ENCODE assay signal across 15 cellular contexts in genomic region chr1:212486591-212486963, GRCh38. TPM values are rescaled to one million over a fixed set of nuclear protein-coding genes. Genes with fewer than 3 reads are reported as not detected.
A peak's percentile ranks its signal among the peaks of the same experiment; 100 is the strongest.
DNase-seq lines count a peak whose midpoint lies in the region; ATAC-seq and TF ChIP-seq lines count a peak whose summit lies in the region.
"Had no signal": no experiment of that assay in that cellular context is flagged by ENCODE, and none has a peak within 500 bp of the region (broad histone marks: within the 10 kb centered on the region; RNA-seq: fewer than 3 reads in every experiment).

No MANE protein-coding gene starts in this region.

- CTCF ChIA-PET in activated CD8-positive, alpha-beta T cell treated with anti-CD3 and anti-CD28 coated beads, Interleukin-2, amount 10 ng/mL, durations not matched to agents 7 days and 5 days (lab: Charles Lee), result no interaction called here

- no peak overlapping the region for H4K8ac ChIP-seq in mesendoderm (ENCODE audit: low read depth, low read length)

- no peaks in the 10 kb centered on the region for H3K36me3 Mint-ChIP-seq in activated CD8-positive, alpha-beta T cell treated with anti-CD3 and anti-CD28 coated beads, Interleukin-2, amount 10 ng/mL, durations not matched to agents 7 days and 5 days (ENCODE audit: low read depth)
- H3K36me3 Mint-ChIP-seq: WTC11 had no signal

- DNase-seq in ascending aorta (ENCODE audit: low spot score in 2 of 2) (no peak), mesendoderm (no peak), thoracic aorta (ENCODE audit: low spot score) (no peak), D341Med (ENCODE audit: low spot score) (no peak), middle frontal gyrus (ENCODE audit: extremely low spot score, low spot score) (no peak)
- no peak for DNase-seq in activated CD8-positive, alpha-beta T cell treated with anti-CD3 and anti-CD28 coated beads, Interleukin-2, amount 10 ng/mL, durations not matched to agents 7 days and 5 days
- DNase-seq: activated CD8-positive, alpha-beta memory T cell treated with anti-CD3 and anti-CD28 coated beads for 24 hours; stimulated activated CD4-positive, alpha-beta T cell treated with anti-CD3 and anti-CD28 coated beads, Interleukin-4, amount 100 ng/mL, for 1 hour; stimulated activated CD8-positive, alpha-beta memory T cell treated with anti-CD3 and anti-CD28 coated beads, Interleukin-4, amount 100 ng/mL, for 48 hours had no signal

- intact Hi-C loops in ascending aorta (cut with DNase I), result no loop called here

- no peak overlapping the region for H2BK120ac ChIP-seq in mesendoderm (ENCODE audit: low read depth, low read length)

- H2AK5ac ChIP-seq in mesendoderm (ENCODE audit: low read length), result peak overlapping the region; percentile 11

- TF ChIP-seq CTCF in ascending aorta (IDR thresholded peaks at IDR 0.05) (no peak), thoracic aorta (IDR thresholded peaks at IDR 0.05) (no peak)

- H2BK15ac ChIP-seq in mesendoderm (replicated peaks; ENCODE audit: low read depth), result no peak overlapping the region

- no peak overlapping the region for H3K23ac ChIP-seq in mesendoderm (ENCODE audit: low read length)

- H3K4ac ChIP-seq in mesendoderm (ENCODE audit: low read depth, low read length), result no peak overlapping the region

- no peak overlapping the region for H3K4me2 ChIP-seq in mesendoderm (ENCODE audit: low read length)

- H3K27me3 ChIP-seq in HUES48 (ENCODE audit: control insufficient read depth, insufficient read depth, low read length) (no peaks in the 10 kb centered on the region), ascending aorta (no peaks in the 10 kb centered on the region), mesendoderm (ENCODE audit: insufficient read depth, low read length, poor library complexity) (no peaks in the 10 kb centered on the region), thoracic aorta (replicated peaks; ENCODE audit: insufficient read depth) (no peaks in the 10 kb centered on the region)
- H3K27me3 ChIP-seq: gastrocnemius medialis had no signal

- H4K5ac ChIP-seq in mesendoderm (ENCODE audit: low read length), result no peak overlapping the region

- H3K4me1 ChIP-seq in HUES48 (ENCODE audit: control insufficient read depth, insufficient read depth, low read length), result no peaks in the 10 kb centered on the region
- peaks cover 8 to 27% of the 10 kb centered on the region in 2 donors for H3K4me1 ChIP-seq in ascending aorta
- no peaks in the 10 kb centered on the region for H3K4me1 ChIP-seq in mesendoderm (ENCODE audit: control insufficient read depth, low read depth, low read length)
- peaks cover 14 to 50% of the 10 kb centered on the region in 2 donors for H3K4me1 ChIP-seq in thoracic aorta (ENCODE audit: control insufficient read depth in 1 of 2, low read depth in 2 of 2)
- H3K4me1 ChIP-seq: gastrocnemius medialis had no signal

- H3K36me3 ChIP-seq in HUES48 (ENCODE audit: control insufficient read depth, insufficient read depth, low read length), result no peaks in the 10 kb centered on the region
- no peaks in the 10 kb centered on the region for H3K36me3 ChIP-seq in ascending aorta
- no peaks in the 10 kb centered on the region for H3K36me3 ChIP-seq in mesendoderm (ENCODE audit: control insufficient read depth, insufficient read depth, low read length)
- no peaks in the 10 kb centered on the region for H3K36me3 ChIP-seq in thoracic aorta
- H3K36me3 ChIP-seq: gastrocnemius medialis had no signal

- no peaks in the 10 kb centered on the region for H3K9me3 Mint-ChIP-seq in activated CD8-positive, alpha-beta T cell treated with anti-CD3 and anti-CD28 coated beads, Interleukin-2, amount 10 ng/mL, durations not matched to agents 7 days and 5 days (ENCODE audit: insufficient read depth)
- H3K9me3 Mint-ChIP-seq: activated T-helper 17 cell treated with anti-CD3 and anti-CD28 coated beads, Interleukin-2, amount 50 U/mL, for 72 hours; T-helper 1 cell treated with Interleukin-12 subunit alpha and Interleukin-12 subunit beta and Interleukin-4 antibody, amounts not matched to agents 30 μg/mL and 1 μg/mL, for 36 hours; WTC11 had no signal

- H3K4me3 Mint-ChIP-seq in activated CD8-positive, alpha-beta T cell treated with anti-CD3 and anti-CD28 coated beads, Interleukin-2, amount 10 ng/mL, durations not matched to agents 7 days and 5 days, result no peak overlapping the region
- H3K4me3 Mint-ChIP-seq: activated T-helper 17 cell treated with anti-CD3 and anti-CD28 coated beads, Interleukin-2, amount 50 U/mL, for 72 hours; T-helper 1 cell treated with Interleukin-12 subunit alpha and Interleukin-12 subunit beta and Interleukin-4 antibody, amounts not matched to agents 30 μg/mL and 1 μg/mL, for 36 hours; WTC11 had no signal

- H3K79me2 ChIP-seq in mesendoderm (ENCODE audit: control insufficient read depth, insufficient read depth, low read length), result no peaks in the 10 kb centered on the region

- H3K9ac ChIP-seq in HUES48 (ENCODE audit: low read depth, low read length), result no peak overlapping the region
- no peak overlapping the region for H3K9ac ChIP-seq in mesendoderm (ENCODE audit: low read length)

- no peak overlapping the region for H3K27ac Mint-ChIP-seq in activated CD8-positive, alpha-beta T cell treated with anti-CD3 and anti-CD28 coated beads, Interleukin-2, amount 10 ng/mL, durations not matched to agents 7 days and 5 days
- H3K27ac Mint-ChIP-seq: T-helper 1 cell treated with Interleukin-12 subunit alpha and Interleukin-12 subunit beta and Interleukin-4 antibody, amounts not matched to agents 30 μg/mL and 1 μg/mL, for 36 hours; WTC11 had no signal

- H3K27ac ChIP-seq in HUES48 (ENCODE audit: low read depth, low read length) (peak overlapping the region; percentile 23), ascending aorta (peak overlapping the region; percentile 57 to 70), mesendoderm (ENCODE audit: low read depth, low read length) (no peak overlapping the region), thoracic aorta (peak overlapping the region; percentile 56 to 71)
- H3K27ac ChIP-seq: gastrocnemius medialis, HL-60 had no signal

- no CpG with 5 or more reads among the region's 5 CpGs for WGBS in mesendoderm (ENCODE audit: extremely low coverage, insufficient coverage, low lambda C conversion rate)

- no peaks in the 10 kb centered on the region for H3K79me1 ChIP-seq in mesendoderm (ENCODE audit: low read length)

- H2BK5ac ChIP-seq in mesendoderm (ENCODE audit: low read length), result no peak overlapping the region

- no peak overlapping the region for H3K4me3 ChIP-seq in HUES48 (ENCODE audit: low read depth, low read length)
- H3K4me3 ChIP-seq in ascending aorta, result no peak overlapping the region
- H3K4me3 ChIP-seq in mesendoderm (ENCODE audit: low read length), result no peak overlapping the region
- H3K4me3 ChIP-seq in thoracic aorta, result no peak overlapping the region
- H3K4me3 ChIP-seq: gastrocnemius medialis had no signal

- no peak for ATAC-seq in thoracic aorta (ENCODE audit: insufficient number of reproducible peaks, low FRiP score, low read depth)
- ATAC-seq in activated CD8-positive, alpha-beta T cell treated with anti-CD3 and anti-CD28 coated beads, Interleukin-2, amount 10 ng/mL, durations not matched to agents 7 days and 5 days, result no peak
- ATAC-seq: gastrocnemius medialis had no signal

- no peak overlapping the region for H3K56ac ChIP-seq in mesendoderm (ENCODE audit: low read length)

- H3K9me3 ChIP-seq in HUES48 (ENCODE audit: control insufficient read depth, insufficient read depth, low read length), result no peaks in the 10 kb centered on the region
- no peaks in the 10 kb centered on the region for H3K9me3 ChIP-seq in ascending aorta
- no peaks in the 10 kb centered on the region for H3K9me3 ChIP-seq in thoracic aorta
- H3K9me3 ChIP-seq: gastrocnemius medialis had no signal

- H3K18ac ChIP-seq in mesendoderm (ENCODE audit: low read length), result no peak overlapping the region

- H3K4me1 Mint-ChIP-seq in activated CD8-positive, alpha-beta T cell treated with anti-CD3 and anti-CD28 coated beads, Interleukin-2, amount 10 ng/mL, durations not matched to agents 7 days and 5 days (ENCODE audit: low read depth), result no peaks in the 10 kb centered on the region
- H3K4me1 Mint-ChIP-seq: activated T-helper 17 cell treated with anti-CD3 and anti-CD28 coated beads, Interleukin-2, amount 50 U/mL, for 72 hours had no signal

- POLR2A ChIA-PET in activated CD8-positive, alpha-beta T cell treated with anti-CD3 and anti-CD28 coated beads, Interleukin-2, amount 10 ng/mL, durations not matched to agents 7 days and 5 days (lab: Charles Lee), result no interaction called here

- H3K27me3 Mint-ChIP-seq in activated CD8-positive, alpha-beta T cell treated with anti-CD3 and anti-CD28 coated beads, Interleukin-2, amount 10 ng/mL, durations not matched to agents 7 days and 5 days (ENCODE audit: low read depth), result peaks cover 16% of the 10 kb centered on the region

RNA-seq across cellular contexts. Expression of gene NENF, which starts 53.9 kb away (rescaled TPM):
- 186 TPM for total RNA-seq in ascending aorta
- polyA plus RNA-seq in mesendoderm (2013, experiment 1 of 2), result 17.0 TPM
- polyA plus RNA-seq in mesendoderm (2013, experiment 2 of 2), result 18.7 TPM
- total RNA-seq in thoracic aorta, result 100 to 1,000 TPM; 122 to 152 TPM
- 10 to 100 TPM; 29.2 to 29.3 TPM for total RNA-seq in activated CD8-positive, alpha-beta T cell treated with anti-CD3 and anti-CD28 coated beads, Interleukin-2, amount 10 ng/mL, durations not matched to agents 7 days and 5 days
